In genomic region chr16:20531795-20532194, GRCh38 we compare ENCODE assay signal across 12 cellular contexts. TPM values are rescaled to one million over a fixed set of nuclear protein-coding genes. Genes with fewer than 3 reads are reported as not detected.
"Had no signal": no experiment of that assay in that cellular context is flagged by ENCODE, and none has a peak within 500 bp of the region (broad histone marks: within the 10 kb centered on the region; RNA-seq: fewer than 3 reads in every experiment).

No MANE protein-coding gene starts in this region.

RNA-seq across cellular contexts. Expression of gene ACSM2B, which starts 44.4 kb away (rescaled TPM):
- total RNA-seq: activated B cell treated with CpG ODN at 0.5 μM for 24 hours; activated CD4-positive, alpha-beta memory T cell treated with anti-CD3 and anti-CD28 coated beads for 36 hours; activated CD4-positive, alpha-beta memory T cell treated with anti-CD3 and anti-CD28 coated beads, Interleukin-2, amount 10 ng/mL, durations not matched to agents 7 days and 5 days; activated CD4-positive, alpha-beta T cell treated with anti-CD3 and anti-CD28 coated beads for 36 hours; activated CD4-positive, alpha-beta T cell treated with anti-CD3 and anti-CD28 coated beads, Interleukin-2, amount 10 ng/mL, durations not matched to agents 24 days and 14 days; activated CD4-positive, alpha-beta T cell treated with anti-CD3 and anti-CD28 coated beads, Interleukin-2, amount 10 ng/mL, durations not matched to agents 7 days and 5 days; activated CD8-positive, alpha-beta memory T cell treated with anti-CD3 and anti-CD28 coated beads for 36 hours; activated CD8-positive, alpha-beta T cell treated with anti-CD3 and anti-CD28 coated beads for 36 hours; activated CD8-positive, alpha-beta T cell treated with anti-CD3 and anti-CD28 coated beads, Interleukin-2, amount 10 ng/mL, durations not matched to agents 7 days and 5 days; T-helper 1 cell treated with Interleukin-12 subunit alpha and Interleukin-12 subunit beta and Interleukin-4 antibody, amounts not matched to agents 30 ng/mL and 1 ng/mL, for 36 hours; T-helper 17 cell; T-helper 2 cell treated with Interferon-gamma antibody and Interleukin-4, amounts not matched to agents 100 ng/mL and 5 ng/mL, for 36 hours had no signal
